Comparison of ENCODE assay signal across 1 cellular context in genomic region chr11:107549253-107549953, GRCh38.
TF ChIP-seq lines count a peak whose summit lies in the region.

No MANE protein-coding gene starts in this region.

TF ChIP-seq in H1, 55 proteins besides CTCF, POLR2A, EP300 and RAD21 (continued from another document):
- no peak for TF ChIP-seq MAX (IDR thresholded peaks at IDR 0.05)
- TF ChIP-seq CHD1 (IDR thresholded peaks at IDR 0.05; ENCODE audit: low read depth, low read length): no peak
- no peak for TF ChIP-seq EZH2 (IDR thresholded peaks at IDR 0.05; ENCODE audit: low read depth, low read length, severe bottlenecking)
- no peak for TF ChIP-seq RBBP5 (IDR thresholded peaks at IDR 0.05; ENCODE audit: borderline replicate concordance, low read depth, low read length)
- TF ChIP-seq, protein P1, sequence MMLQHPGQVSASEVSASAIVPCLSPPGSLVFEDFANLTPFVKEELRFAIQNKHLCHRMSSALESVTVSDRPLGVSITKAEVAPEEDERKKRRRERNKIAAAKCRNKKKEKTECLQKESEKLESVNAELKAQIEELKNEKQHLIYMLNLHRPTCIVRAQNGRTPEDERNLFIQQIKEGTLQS (IDR thresholded peaks at IDR 0.05; ENCODE audit: insufficient read depth, low read depth, low read length): no peak
- TF ChIP-seq SIN3A (conservative IDR thresholded peaks at IDR 0.05 in 1 of 2, IDR thresholded peaks at IDR 0.05 in 1 of 2; ENCODE audit: low read depth in 1 of 2, low read length in 2 of 2): no peak
- TF ChIP-seq BACH1 (IDR thresholded peaks at IDR 0.05; ENCODE audit: low read length): no peak
- TF ChIP-seq SP1 (IDR thresholded peaks at IDR 0.05; ENCODE audit: low read depth, low read length): no peak
